In the genomic region with DNA sequence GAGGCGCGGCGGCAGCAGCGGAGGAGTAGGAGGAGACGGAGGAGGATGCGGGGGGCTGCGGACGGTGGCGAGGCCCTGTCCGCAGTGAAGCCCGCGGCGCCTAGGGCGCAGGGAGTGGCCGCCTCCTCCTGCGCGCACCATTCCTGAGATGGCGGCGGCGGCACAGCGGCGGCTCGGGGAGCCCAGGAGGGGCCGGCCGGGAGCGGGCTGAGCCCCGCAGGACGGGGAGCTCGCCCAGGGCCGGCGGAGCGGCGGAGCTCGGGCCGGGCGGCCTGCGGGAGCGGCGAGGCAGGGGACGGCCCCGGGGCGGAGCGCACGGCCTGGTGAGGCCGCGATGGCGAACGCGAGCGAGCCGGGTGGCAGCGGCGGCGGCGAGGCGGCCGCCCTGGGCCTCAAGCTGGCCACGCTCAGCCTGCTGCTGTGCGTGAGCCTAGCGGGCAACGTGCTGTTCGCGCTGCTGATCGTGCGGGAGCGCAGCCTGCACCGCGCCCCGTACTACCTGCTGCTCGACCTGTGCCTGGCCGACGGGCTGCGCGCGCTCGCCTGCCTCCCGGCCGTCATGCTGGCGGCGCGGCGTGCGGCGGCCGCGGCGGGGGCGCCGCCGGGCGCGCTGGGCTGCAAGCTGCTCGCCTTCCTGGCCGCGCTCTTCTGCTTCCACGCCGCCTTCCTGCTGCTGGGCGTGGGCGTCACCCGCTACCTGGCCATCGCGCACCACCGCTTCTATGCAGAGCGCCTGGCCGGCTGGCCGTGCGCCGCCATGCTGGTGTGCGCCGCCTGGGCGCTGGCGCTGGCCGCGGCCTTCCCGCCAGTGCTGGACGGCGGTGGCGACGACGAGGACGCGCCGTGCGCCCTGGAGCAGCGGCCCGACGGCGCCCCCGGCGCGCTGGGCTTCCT, we compare ENCODE assay signal across 8 cellular contexts. TPM values are rescaled to one million over a fixed set of nuclear protein-coding genes. Genes with fewer than 3 reads are reported as not detected.
DNase-seq lines count a peak whose midpoint lies in the region; ATAC-seq, FAIRE-seq and TF ChIP-seq lines count a peak whose summit lies in the region.

Gene GPR27 (plus strand): TSS at position 140 of the 894 bp plus-strand sequence. CDS start 195 bp downstream, at position 335.

- H3K4me1 Mint-ChIP-seq in Calu3 (ENCODE audit: low read depth, unreplicated experiment), result no peaks in the 10 kb centered on the region
- H3K4me1 Mint-ChIP-seq in stimulated activated memory B cell treated with anti-CD40 and anti-IgM and Interleukin-4, amounts not matched to agents 10 μg/mL and 1 μg/mL and 100 μg/mL, for 72 hours, result no peaks in the 10 kb centered on the region

- H3K27me3 ChIP-seq in bronchial epithelial cell (ENCODE audit: control insufficient read depth, insufficient read depth, low read length), result peaks cover 12% of the 10 kb centered on the region

- CTCF ChIA-PET in Calu3 (lab: Charles Lee), result no interaction called here

- no TSS peak for BruUV-seq in Calu3 (replicated peaks; lab: Mats Ljungman, UMichigan)

- H3K27me3 Mint-ChIP-seq in Calu3 (ENCODE audit: unreplicated experiment), result peaks cover 65% of the 10 kb centered on the region
- peaks cover 64% of the 10 kb centered on the region for H3K27me3 Mint-ChIP-seq in stimulated activated memory B cell treated with anti-CD40 and anti-IgM and Interleukin-4, amounts not matched to agents 10 μg/mL and 1 μg/mL and 100 μg/mL, for 72 hours

- DNase-seq in Calu3, result peak; percentile 33
- peak; percentile 63 for DNase-seq in NCI-H2227 (lab: John Stamatoyannopoulos, UW; ENCODE audit: unreplicated experiment)
- no peak for DNase-seq in bronchial epithelial cell (ENCODE audit: low read depth)
- DNase-seq in islet precursor cell, result peak; percentile 65

- no peak within 1 kb of the TSS for H3K27ac Mint-ChIP-seq in Calu3 (ENCODE audit: unreplicated experiment)
- no peak within 1 kb of the TSS for H3K27ac Mint-ChIP-seq in stimulated activated memory B cell treated with anti-CD40 and anti-IgM and Interleukin-4, amounts not matched to agents 10 μg/mL and 1 μg/mL and 100 μg/mL, for 72 hours

- H3K36me3 Mint-ChIP-seq in Calu3 (ENCODE audit: insufficient read depth, unreplicated experiment), result peaks cover 11% of the 10 kb centered on the region
- no peaks in the 10 kb centered on the region for H3K36me3 Mint-ChIP-seq in stimulated activated memory B cell treated with anti-CD40 and anti-IgM and Interleukin-4, amounts not matched to agents 10 μg/mL and 1 μg/mL and 100 μg/mL, for 72 hours

- H3K4me3 ChIP-seq in bronchial epithelial cell (ENCODE audit: low read depth, low read length), result peak within 1 kb of the TSS; percentile 37

- no peak for TF ChIP-seq CTCF in Calu3 (IDR thresholded peaks at IDR 0.05; ENCODE audit: unreplicated experiment)
- no peak for TF ChIP-seq CTCF in bronchial epithelial cell (IDR thresholded peaks at IDR 0.05; ENCODE audit: insufficient read depth, low read length, severe bottlenecking)

- intact Hi-C loops in Calu3 (cut with micrococcal nuclease; ENCODE audit: unreplicated experiment), result no loop called here

- H3K9me3 Mint-ChIP-seq in Calu3 (ENCODE audit: low read depth, unreplicated experiment), result no peaks in the 10 kb centered on the region
- H3K9me3 Mint-ChIP-seq in stimulated activated memory B cell treated with anti-CD40 and anti-IgM and Interleukin-4, amounts not matched to agents 10 μg/mL and 1 μg/mL and 100 μg/mL, for 72 hours, result no peaks in the 10 kb centered on the region

- peak within 1 kb of the TSS; percentile 58 for H3K4me3 Mint-ChIP-seq in Calu3 (ENCODE audit: low read depth, unreplicated experiment)
- H3K4me3 Mint-ChIP-seq in stimulated activated memory B cell treated with anti-CD40 and anti-IgM and Interleukin-4, amounts not matched to agents 10 μg/mL and 1 μg/mL and 100 μg/mL, for 72 hours, result peak within 1 kb of the TSS; percentile 53

- no peak for FAIRE-seq in bronchial epithelial cell (lab: Jason Lieb, UNC)

- no peak for ATAC-seq in stimulated activated memory B cell treated with anti-CD40 and anti-IgM and Interleukin-4, amounts not matched to agents 10 μg/mL and 1 μg/mL and 100 μg/mL, for 72 hours
- ATAC-seq in HG02642 (IDR thresholded peaks at IDR 0.05; ENCODE audit: poor library complexity, unreplicated experiment) (no peak), HG03159 (IDR thresholded peaks at IDR 0.05; ENCODE audit: unreplicated experiment) (no peak), HG02981 (IDR thresholded peaks at IDR 0.05; ENCODE audit: unreplicated experiment) (no peak)

- no peaks in the 10 kb centered on the region for H3K36me3 ChIP-seq in bronchial epithelial cell (ENCODE audit: control insufficient read depth, insufficient read depth, low read length)

RNA-seq across cellular contexts. Expression of gene GPR27, which starts in this region (rescaled TPM):
- total RNA-seq in Calu3 (2022), result 0.71 and 1.0 TPM in 2 replicates
- total RNA-seq in bronchial epithelial cell, result 0.38 and 0.53 TPM in 2 replicates
